27 cellular contexts compared by ENCODE assay signal in the genomic region with DNA sequence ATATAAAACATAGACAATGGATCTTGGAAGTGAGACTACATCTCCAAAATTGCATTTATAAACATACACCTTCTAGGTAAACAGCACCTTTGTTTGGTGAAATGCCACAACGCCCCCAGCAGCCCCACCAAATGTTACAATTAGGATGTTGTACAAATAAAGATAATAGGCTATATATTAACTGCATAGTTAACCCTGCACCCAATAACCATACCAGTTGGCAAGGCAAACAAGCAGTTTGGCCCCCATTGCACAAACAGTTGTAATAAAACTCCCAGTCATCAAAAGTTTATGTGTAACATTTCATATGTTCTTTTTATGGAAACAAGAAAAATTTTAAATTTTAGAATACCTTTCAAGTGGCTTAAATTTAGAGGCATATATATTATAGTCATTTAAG.
"Had no signal": no experiment of that assay in that cellular context is flagged by ENCODE, and none has a peak within 500 bp of the region (broad histone marks: within the 10 kb centered on the region; RNA-seq: fewer than 3 reads in every experiment).

No MANE protein-coding gene starts in this region.

- H3K4me3 Mint-ChIP-seq: mesothelial cell of epicardium; naive B cell; natural killer cell; nephron progenitor cell; neural progenitor cell; stimulated activated naive B cell treated with anti-CD40 and anti-IgM and Interleukin-4, amounts not matched to agents 10 μg/mL and 1 μg/mL and 100 μg/mL, for 72 hours had no signal

- DNase-seq: islet precursor cell; left ventricle myocardium inferior; mesendoderm; naive B cell; natural killer cell; nephron progenitor cell; occipital lobe; stimulated activated CD4-positive, alpha-beta T cell treated with anti-CD3 and anti-CD28 coated beads, Interleukin-12 subunit alpha, Interleukin-12 subunit beta, amount 100 ng/mL, for 4 hours; stimulated activated CD4-positive, alpha-beta T cell treated with anti-CD3 and anti-CD28 coated beads, Interleukin-15, amount 100 ng/mL, for 24 hours; stimulated activated CD4-positive, alpha-beta T cell treated with anti-CD3 and anti-CD28 coated beads, Interleukin-2, amount 100 ng/mL, for 24 hours; stimulated activated CD4-positive, alpha-beta T cell treated with anti-CD3 and anti-CD28 coated beads, Interleukin-4, amount 100 ng/mL, for 1 hour; stimulated activated naive B cell treated with anti-CD40 and anti-IgM and Interleukin-4, amounts not matched to agents 10 μg/mL and 1 μg/mL and 100 μg/mL, for 72 hours; stimulated activated naive CD8-positive, alpha-beta T cell treated with anti-CD3 and anti-CD28 coated beads, Interleukin-15, Interleukin-2, amounts not matched to agents 100 U/mL and 50 U/mL, for 24 hours; stomach; testis; thyroid gland; transverse colon; upper lobe of left lung had no signal

- ATAC-seq: natural killer cell; sciatic nerve; stimulated activated naive B cell treated with anti-CD40 and anti-IgM and Interleukin-4, amounts not matched to agents 10 μg/mL and 1 μg/mL and 100 μg/mL, for 72 hours; stimulated activated naive CD8-positive, alpha-beta T cell treated with anti-CD3 and anti-CD28 coated beads, Interleukin-15, Interleukin-2, amounts not matched to agents 100 U/mL and 50 U/mL, for 24 hours had no signal

- H3K4me2 ChIP-seq: neural progenitor cell had no signal

- H3K4me3 ChIP-seq: left ventricle myocardium inferior, lung, neural progenitor cell, right atrium auricular region, skin epidermis, stomach, testis, thyroid gland, transverse colon, upper lobe of left lung, vagina had no signal

- H3K4me1 Mint-ChIP-seq: naive B cell, natural killer cell, nephron progenitor cell had no signal

- H3K9me3 Mint-ChIP-seq: mesothelial cell of epicardium; naive B cell; natural killer cell; nephron progenitor cell; neural progenitor cell; stimulated activated naive B cell treated with anti-CD40 and anti-IgM and Interleukin-4, amounts not matched to agents 10 μg/mL and 1 μg/mL and 100 μg/mL, for 72 hours had no signal

- H3K36me3 Mint-ChIP-seq: natural killer cell had no signal

- H3K9me3 ChIP-seq: left ventricle myocardium inferior, neutrophil, right atrium auricular region, stomach, testis, thyroid gland, transverse colon, upper lobe of left lung, vagina had no signal

- H3K27me3 Mint-ChIP-seq: naive B cell; stimulated activated naive B cell treated with anti-CD40 and anti-IgM and Interleukin-4, amounts not matched to agents 10 μg/mL and 1 μg/mL and 100 μg/mL, for 72 hours had no signal

- H3K27ac ChIP-seq: left ventricle myocardium inferior, neural progenitor cell, neutrophil, parathyroid adenoma, right atrium auricular region, skin epidermis, stomach, testis, thyroid gland, transverse colon, upper lobe of left lung, vagina had no signal

- H3K27ac Mint-ChIP-seq: mesothelial cell of epicardium; natural killer cell; neural progenitor cell; stimulated activated naive B cell treated with anti-CD40 and anti-IgM and Interleukin-4, amounts not matched to agents 10 μg/mL and 1 μg/mL and 100 μg/mL, for 72 hours had no signal
